In the genomic region with DNA sequence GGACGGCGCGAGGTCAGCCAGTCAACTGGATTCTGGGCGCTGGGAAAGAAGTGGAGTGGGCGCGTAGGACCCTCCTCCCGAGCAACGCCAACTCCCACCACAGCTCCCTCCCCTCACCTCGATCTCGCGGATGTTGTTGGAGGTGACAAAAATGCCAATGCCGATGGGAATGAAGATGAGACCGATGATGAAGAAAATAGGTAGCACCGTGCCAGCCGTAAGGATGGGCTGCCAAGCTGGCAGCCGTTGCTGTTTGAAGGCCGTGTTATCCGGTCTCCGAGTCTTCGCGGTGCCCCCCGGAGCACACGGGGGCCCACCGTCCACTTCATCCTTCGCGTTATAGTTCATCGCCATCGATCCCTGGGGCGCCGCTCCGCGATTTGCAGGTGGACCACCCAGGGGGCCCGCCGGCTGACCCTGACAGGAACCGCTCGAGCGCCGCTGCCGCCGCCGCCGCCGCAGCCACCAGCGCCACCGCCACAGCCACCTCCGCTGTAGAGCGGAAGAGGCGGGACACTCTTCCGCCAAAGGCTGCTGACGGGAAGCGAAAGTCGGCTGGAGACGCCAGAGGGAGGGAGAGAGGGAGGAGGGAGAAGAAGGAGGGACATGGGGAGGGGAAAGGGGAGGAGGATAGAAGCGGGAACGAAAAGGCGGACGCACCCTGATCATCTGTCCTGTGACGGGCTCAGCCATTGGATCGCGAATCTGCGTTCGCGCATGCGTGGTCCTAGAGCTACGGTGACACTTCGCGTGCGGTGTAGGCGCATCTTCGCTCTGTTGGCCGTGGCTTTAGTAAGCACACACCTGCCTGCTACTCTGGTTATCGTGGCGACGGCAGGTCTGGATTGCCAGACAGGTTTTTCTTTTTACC, we compare ENCODE assay signal across 1 cellular context.
A peak's percentile ranks its signal among the peaks of the same experiment; 100 is the strongest.
TF ChIP-seq lines count a peak whose summit lies in the region.

A gene (minus strand): TSS at position 508 of the 871 bp plus-strand sequence. CDS start 154 bp downstream, at position 354.

TF ChIP-seq in HepG2, 621 proteins besides CTCF, POLR2A, EP300 and RAD21 (continued from another document and continues in another):
- TF ChIP-seq, protein P1, sequence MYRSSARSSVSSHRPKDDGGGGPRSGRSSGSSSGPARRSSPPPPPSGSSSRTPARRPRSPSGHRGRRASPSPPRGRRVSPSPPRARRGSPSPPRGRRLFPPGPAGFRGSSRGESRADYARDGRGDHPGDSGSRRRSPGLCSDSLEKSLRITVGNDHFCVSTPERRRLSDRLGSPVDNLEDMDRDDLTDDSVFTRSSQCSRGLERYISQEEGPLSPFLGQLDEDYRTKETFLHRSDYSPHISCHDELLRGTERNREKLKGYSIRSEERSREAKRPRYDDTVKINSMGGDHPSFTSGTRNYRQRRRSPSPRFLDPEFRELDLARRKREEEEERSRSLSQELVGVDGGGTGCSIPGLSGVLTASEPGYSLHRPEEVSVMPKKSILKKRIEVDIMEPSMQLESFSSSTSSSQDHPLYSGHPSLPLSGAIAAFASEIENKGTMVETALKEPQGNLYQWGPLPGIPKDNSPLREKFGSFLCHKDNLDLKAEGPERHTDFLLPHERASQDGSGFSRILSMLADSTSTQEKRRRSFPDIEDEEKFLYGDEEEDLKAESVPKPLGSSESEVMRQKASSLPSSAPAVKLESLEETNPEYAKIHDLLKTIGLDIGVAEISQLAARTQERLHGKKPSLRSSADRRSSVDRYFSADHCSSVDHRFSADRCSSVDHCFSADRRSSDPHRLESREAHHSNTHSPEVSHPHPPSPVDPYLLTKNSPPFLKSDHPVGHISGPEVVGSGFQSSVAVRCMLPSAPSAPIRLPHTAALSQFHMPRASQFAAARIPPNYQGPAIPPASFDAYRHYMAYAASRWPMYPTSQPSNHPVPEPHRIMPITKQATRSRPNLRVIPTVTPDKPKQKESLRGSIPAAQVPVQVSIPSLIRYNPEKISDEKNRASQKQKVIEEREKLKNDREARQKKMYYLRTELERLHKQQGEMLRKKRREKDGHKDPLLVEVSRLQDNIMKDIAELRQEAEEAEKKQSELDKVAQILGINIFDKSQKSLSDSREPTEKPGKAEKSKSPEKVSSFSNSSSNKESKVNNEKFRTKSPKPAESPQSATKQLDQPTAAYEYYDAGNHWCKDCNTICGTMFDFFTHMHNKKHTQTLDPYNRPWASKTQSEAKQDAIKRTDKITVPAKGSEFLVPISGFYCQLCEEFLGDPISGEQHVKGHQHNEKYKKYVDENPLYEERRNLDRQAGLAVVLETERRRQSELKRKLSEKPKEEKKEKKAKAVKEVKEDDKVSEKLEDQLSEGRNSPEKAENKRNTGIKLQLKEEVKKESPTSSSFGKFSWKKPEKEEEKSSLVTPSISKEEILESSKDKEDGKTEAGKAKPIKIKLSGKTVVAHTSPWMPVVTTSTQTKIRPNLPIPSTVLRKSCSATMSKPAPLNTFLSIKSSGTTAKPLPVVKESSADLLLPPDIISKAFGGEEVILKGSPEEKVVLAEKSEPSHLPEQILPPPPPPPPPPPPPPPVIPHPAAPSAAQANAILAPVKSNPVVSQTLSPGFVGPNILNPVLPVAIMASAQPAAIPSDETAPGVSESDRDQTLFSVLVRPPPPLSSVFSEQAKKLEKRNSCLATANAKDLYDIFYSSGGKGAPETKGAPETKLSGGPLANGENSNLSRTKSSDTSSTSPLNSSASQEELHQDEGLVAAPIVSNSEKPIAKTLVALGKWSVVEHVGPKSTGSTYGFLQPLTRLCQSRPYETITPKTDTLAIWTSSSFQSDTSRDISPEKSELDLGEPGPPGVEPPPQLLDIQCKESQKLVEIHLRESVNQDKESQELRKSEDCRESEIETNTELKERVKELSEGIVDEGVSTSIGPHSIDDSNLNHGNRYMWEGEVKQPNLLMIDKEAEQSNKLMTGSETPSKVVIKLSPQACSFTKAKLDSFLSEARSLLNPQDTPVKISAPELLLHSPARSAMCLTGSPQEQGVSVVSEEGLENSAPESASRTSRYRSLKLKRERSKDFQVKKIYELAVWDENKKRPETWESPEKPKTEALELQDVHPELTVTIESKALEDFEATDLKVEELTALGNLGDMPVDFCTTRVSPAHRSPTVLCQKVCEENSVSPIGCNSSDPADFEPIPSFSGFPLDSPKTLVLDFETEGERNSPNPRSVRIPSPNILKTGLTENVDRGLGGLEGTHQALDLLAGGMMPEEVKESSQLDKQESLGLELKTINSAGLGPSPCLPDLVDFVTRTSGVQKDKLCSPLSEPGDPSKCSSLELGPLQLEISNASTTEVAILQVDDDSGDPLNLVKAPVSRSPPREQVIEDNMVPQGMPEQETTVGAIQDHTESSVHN (CRISPR knock-in tag; IDR thresholded peaks at IDR 0.05), result peak; percentile 51; the same call in 1 of the 2 replicates
- TF ChIP-seq, protein P2, sequence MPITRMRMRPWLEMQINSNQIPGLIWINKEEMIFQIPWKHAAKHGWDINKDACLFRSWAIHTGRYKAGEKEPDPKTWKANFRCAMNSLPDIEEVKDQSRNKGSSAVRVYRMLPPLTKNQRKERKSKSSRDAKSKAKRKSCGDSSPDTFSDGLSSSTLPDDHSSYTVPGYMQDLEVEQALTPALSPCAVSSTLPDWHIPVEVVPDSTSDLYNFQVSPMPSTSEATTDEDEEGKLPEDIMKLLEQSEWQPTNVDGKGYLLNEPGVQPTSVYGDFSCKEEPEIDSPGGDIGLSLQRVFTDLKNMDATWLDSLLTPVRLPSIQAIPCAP (CRISPR knock-in tag; IDR thresholded peaks at IDR 0.05; ENCODE audit: low read depth), result 0 out of 2 replicates have a peak, but pooled peaks have one; percentile 55
- TF ChIP-seq ZFP1 (CRISPR knock-in tag; IDR thresholded peaks at IDR 0.05), result no peak
- no peak for TF ChIP-seq SETDB1 (CRISPR knock-in tag; IDR thresholded peaks at IDR 0.05; ENCODE audit: borderline replicate concordance)
- TF ChIP-seq, protein P3, sequence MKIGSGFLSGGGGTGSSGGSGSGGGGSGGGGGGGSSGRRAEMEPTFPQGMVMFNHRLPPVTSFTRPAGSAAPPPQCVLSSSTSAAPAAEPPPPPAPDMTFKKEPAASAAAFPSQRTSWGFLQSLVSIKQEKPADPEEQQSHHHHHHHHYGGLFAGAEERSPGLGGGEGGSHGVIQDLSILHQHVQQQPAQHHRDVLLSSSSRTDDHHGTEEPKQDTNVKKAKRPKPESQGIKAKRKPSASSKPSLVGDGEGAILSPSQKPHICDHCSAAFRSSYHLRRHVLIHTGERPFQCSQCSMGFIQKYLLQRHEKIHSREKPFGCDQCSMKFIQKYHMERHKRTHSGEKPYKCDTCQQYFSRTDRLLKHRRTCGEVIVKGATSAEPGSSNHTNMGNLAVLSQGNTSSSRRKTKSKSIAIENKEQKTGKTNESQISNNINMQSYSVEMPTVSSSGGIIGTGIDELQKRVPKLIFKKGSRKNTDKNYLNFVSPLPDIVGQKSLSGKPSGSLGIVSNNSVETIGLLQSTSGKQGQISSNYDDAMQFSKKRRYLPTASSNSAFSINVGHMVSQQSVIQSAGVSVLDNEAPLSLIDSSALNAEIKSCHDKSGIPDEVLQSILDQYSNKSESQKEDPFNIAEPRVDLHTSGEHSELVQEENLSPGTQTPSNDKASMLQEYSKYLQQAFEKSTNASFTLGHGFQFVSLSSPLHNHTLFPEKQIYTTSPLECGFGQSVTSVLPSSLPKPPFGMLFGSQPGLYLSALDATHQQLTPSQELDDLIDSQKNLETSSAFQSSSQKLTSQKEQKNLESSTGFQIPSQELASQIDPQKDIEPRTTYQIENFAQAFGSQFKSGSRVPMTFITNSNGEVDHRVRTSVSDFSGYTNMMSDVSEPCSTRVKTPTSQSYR (CRISPR knock-in tag; IDR thresholded peaks at IDR 0.05; ENCODE audit: borderline replicate concordance), result peak; percentile 18; the same call in 1 of the 2 replicates
- TF ChIP-seq, protein P4, sequence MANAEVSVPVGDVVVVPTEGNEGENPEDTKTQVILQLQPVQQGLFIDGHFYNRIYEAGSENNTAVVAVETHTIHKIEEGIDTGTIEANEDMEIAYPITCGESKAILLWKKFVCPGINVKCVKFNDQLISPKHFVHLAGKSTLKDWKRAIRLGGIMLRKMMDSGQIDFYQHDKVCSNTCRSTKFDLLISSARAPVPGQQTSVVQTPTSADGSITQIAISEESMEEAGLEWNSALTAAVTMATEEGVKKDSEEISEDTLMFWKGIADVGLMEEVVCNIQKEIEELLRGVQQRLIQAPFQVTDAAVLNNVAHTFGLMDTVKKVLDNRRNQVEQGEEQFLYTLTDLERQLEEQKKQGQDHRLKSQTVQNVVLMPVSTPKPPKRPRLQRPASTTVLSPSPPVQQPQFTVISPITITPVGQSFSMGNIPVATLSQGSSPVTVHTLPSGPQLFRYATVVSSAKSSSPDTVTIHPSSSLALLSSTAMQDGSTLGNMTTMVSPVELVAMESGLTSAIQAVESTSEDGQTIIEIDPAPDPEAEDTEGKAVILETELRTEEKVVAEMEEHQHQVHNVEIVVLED (CRISPR knock-in tag; IDR thresholded peaks at IDR 0.05; ENCODE audit: borderline replicate concordance), result peak; percentile 75
- TF ChIP-seq, protein P5, sequence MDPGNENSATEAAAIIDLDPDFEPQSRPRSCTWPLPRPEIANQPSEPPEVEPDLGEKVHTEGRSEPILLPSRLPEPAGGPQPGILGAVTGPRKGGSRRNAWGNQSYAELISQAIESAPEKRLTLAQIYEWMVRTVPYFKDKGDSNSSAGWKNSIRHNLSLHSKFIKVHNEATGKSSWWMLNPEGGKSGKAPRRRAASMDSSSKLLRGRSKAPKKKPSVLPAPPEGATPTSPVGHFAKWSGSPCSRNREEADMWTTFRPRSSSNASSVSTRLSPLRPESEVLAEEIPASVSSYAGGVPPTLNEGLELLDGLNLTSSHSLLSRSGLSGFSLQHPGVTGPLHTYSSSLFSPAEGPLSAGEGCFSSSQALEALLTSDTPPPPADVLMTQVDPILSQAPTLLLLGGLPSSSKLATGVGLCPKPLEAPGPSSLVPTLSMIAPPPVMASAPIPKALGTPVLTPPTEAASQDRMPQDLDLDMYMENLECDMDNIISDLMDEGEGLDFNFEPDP (CRISPR knock-in tag; conservative IDR thresholded peaks at IDR 0.05), result no peak
- TF ChIP-seq, protein P6, sequence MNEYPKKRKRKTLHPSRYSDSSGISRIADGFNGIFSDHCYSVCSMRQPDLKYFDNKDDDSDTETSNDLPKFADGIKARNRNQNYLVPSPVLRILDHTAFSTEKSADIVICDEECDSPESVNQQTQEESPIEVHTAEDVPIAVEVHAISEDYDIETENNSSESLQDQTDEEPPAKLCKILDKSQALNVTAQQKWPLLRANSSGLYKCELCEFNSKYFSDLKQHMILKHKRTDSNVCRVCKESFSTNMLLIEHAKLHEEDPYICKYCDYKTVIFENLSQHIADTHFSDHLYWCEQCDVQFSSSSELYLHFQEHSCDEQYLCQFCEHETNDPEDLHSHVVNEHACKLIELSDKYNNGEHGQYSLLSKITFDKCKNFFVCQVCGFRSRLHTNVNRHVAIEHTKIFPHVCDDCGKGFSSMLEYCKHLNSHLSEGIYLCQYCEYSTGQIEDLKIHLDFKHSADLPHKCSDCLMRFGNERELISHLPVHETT (CRISPR knock-in tag; conservative IDR thresholded peaks at IDR 0.05), result no peak
- TF ChIP-seq, protein P7, sequence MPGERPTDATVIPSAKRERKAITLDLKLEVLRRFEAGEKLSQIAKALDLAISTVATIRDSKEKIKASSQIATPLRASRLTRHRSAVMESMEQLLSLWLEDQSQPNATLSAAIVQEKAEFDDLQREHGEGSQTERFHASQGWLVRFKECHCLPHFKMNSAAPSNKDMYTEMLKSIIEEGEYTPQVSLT (CRISPR knock-in tag; IDR thresholded peaks at IDR 0.05; ENCODE audit: borderline replicate concordance, low read depth), result no peak
- no peak; the same call in 1 of the 2 replicates for TF ChIP-seq SOX5 (CRISPR knock-in tag; IDR thresholded peaks at IDR 0.05; ENCODE audit: borderline replicate concordance)
- TF ChIP-seq, protein P8, sequence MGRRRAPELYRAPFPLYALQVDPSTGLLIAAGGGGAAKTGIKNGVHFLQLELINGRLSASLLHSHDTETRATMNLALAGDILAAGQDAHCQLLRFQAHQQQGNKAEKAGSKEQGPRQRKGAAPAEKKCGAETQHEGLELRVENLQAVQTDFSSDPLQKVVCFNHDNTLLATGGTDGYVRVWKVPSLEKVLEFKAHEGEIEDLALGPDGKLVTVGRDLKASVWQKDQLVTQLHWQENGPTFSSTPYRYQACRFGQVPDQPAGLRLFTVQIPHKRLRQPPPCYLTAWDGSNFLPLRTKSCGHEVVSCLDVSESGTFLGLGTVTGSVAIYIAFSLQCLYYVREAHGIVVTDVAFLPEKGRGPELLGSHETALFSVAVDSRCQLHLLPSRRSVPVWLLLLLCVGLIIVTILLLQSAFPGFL (CRISPR knock-in tag; IDR thresholded peaks at IDR 0.05), result no peak
- no peak for TF ChIP-seq NR3C1 (CRISPR knock-in tag; IDR thresholded peaks at IDR 0.05)
- TF ChIP-seq ZSCAN25 (CRISPR knock-in tag; IDR thresholded peaks at IDR 0.05), result peak; percentile 90
- TF ChIP-seq ZBTB7B (CRISPR knock-in tag; IDR thresholded peaks at IDR 0.05), result peak; percentile 20
- TF ChIP-seq ZNF496 (CRISPR knock-in tag; IDR thresholded peaks at IDR 0.05; ENCODE audit: insufficient replicate concordance), result no peak
- no peak for TF ChIP-seq ZNF333 (CRISPR knock-in tag; IDR thresholded peaks at IDR 0.05; ENCODE audit: borderline replicate concordance)
- no peak for TF ChIP-seq KDM6A (CRISPR knock-in tag; IDR thresholded peaks at IDR 0.05; ENCODE audit: low read depth)
- TF ChIP-seq ZNF230 (CRISPR knock-in tag; IDR thresholded peaks at IDR 0.05), result peak; percentile 66; the same call in 1 of the 2 replicates
- TF ChIP-seq, protein P9, sequence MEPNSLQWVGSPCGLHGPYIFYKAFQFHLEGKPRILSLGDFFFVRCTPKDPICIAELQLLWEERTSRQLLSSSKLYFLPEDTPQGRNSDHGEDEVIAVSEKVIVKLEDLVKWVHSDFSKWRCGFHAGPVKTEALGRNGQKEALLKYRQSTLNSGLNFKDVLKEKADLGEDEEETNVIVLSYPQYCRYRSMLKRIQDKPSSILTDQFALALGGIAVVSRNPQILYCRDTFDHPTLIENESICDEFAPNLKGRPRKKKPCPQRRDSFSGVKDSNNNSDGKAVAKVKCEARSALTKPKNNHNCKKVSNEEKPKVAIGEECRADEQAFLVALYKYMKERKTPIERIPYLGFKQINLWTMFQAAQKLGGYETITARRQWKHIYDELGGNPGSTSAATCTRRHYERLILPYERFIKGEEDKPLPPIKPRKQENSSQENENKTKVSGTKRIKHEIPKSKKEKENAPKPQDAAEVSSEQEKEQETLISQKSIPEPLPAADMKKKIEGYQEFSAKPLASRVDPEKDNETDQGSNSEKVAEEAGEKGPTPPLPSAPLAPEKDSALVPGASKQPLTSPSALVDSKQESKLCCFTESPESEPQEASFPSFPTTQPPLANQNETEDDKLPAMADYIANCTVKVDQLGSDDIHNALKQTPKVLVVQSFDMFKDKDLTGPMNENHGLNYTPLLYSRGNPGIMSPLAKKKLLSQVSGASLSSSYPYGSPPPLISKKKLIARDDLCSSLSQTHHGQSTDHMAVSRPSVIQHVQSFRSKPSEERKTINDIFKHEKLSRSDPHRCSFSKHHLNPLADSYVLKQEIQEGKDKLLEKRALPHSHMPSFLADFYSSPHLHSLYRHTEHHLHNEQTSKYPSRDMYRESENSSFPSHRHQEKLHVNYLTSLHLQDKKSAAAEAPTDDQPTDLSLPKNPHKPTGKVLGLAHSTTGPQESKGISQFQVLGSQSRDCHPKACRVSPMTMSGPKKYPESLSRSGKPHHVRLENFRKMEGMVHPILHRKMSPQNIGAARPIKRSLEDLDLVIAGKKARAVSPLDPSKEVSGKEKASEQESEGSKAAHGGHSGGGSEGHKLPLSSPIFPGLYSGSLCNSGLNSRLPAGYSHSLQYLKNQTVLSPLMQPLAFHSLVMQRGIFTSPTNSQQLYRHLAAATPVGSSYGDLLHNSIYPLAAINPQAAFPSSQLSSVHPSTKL (CRISPR knock-in tag; IDR thresholded peaks at IDR 0.05), result peak; percentile 19
